ENCODE assay signal across 8 cellular contexts in the genomic region with DNA sequence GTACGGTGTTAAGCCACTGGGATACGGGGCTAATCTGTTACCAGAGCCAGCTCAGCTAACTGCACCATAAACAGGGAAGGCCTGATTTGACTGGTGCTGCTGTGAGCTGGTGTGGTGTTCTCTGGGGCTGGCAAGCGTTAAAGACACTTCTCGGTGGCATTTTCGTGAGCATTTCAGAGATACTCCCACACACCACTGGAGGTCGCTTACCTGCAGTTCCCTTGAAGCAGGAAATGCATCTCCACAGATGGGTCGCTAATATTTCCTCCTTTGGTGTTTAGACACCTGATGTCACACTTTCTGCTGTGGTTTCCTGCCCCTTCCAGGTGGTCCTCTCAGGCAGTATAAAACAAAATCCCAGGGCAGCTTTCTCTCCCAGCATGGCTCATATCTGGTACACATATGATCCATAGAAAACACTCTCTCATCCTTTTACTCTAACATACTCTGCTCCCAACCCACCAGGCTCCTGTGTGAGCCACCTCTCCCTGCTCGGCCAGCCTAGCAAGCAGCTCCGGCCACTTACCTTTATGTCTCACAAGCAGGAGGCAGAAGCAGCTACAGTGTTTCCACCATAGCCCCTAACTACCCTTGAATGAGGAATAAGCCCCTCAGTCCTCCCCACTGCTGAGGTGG.
A peak's percentile ranks its signal among the peaks of the same experiment; 100 is the strongest.
DNase-seq lines count a peak whose midpoint lies in the region; ATAC-seq and TF ChIP-seq lines count a peak whose summit lies in the region.
"Had no signal": no experiment of that assay in that cellular context is flagged by ENCODE, and none has a peak within 500 bp of the region (broad histone marks: within the 10 kb centered on the region; RNA-seq: fewer than 3 reads in every experiment).

No MANE protein-coding gene starts in this region.

- ATAC-seq in GM18511 (IDR thresholded peaks at IDR 0.05; ENCODE audit: unreplicated experiment) (peak; percentile 100), GM21576 (IDR thresholded peaks at IDR 0.05; ENCODE audit: unreplicated experiment) (peak; percentile 99), esophagus mucosa (peak; percentile 23)
- ATAC-seq in CD4-positive, alpha-beta T cell (ENCODE audit: poor library complexity), result no peak
- ATAC-seq: T-cell had no signal

- POLR2A ChIA-PET in CD4-positive, alpha-beta T cell (lab: Charles Lee), result no interaction called here

- intact Hi-C loops in CD4-positive, alpha-beta T cell (cut with DNase I, micrococcal nuclease), result no loop called here

- no peaks in the 10 kb centered on the region for H3K36me3 Mint-ChIP-seq in mesothelial cell of epicardium
- H3K36me3 Mint-ChIP-seq in CD4-positive, alpha-beta T cell (ENCODE audit: low read depth), result no peaks in the 10 kb centered on the region
- H3K36me3 Mint-ChIP-seq: T-cell had no signal

- no peak overlapping the region for H3K27ac Mint-ChIP-seq in mesothelial cell of epicardium
- no peak overlapping the region for H3K27ac Mint-ChIP-seq in CD4-positive, alpha-beta T cell
- H3K27ac Mint-ChIP-seq: T-cell had no signal

- no peak overlapping the region for H3K27ac ChIP-seq in CD4-positive, alpha-beta T cell (ENCODE audit: low read depth, low read length)

- H3K27me3 Mint-ChIP-seq in mesothelial cell of epicardium (ENCODE audit: low read depth), result peaks cover 31% of the 10 kb centered on the region
- H3K27me3 Mint-ChIP-seq in CD4-positive, alpha-beta T cell, result peaks cover 16% of the 10 kb centered on the region

- CTCF ChIA-PET in CD4-positive, alpha-beta T cell (lab: Charles Lee), result no interaction called here

- no peak for TF ChIP-seq CTCF in mesothelial cell of epicardium (IDR thresholded peaks at IDR 0.05; ENCODE audit: unreplicated experiment)
- TF ChIP-seq CTCF in CD4-positive, alpha-beta T cell (IDR thresholded peaks at IDR 0.05), result no peak

- H3K4me1 Mint-ChIP-seq in mesothelial cell of epicardium, result no peaks in the 10 kb centered on the region
- H3K4me1 Mint-ChIP-seq in CD4-positive, alpha-beta T cell (ENCODE audit: low read depth), result no peaks in the 10 kb centered on the region

- H3K4me3 Mint-ChIP-seq in mesothelial cell of epicardium, result no peak overlapping the region
- H3K4me3 Mint-ChIP-seq in CD4-positive, alpha-beta T cell, result no peak overlapping the region
- H3K4me3 Mint-ChIP-seq: T-cell had no signal

- DNase-seq in HT-29 (ENCODE audit: low spot score) (peak; percentile 58), NOMO-1 (lab: John Stamatoyannopoulos, UW; ENCODE audit: unreplicated experiment in 2 of 2) (no peak), mesothelial cell of epicardium (ENCODE audit: low spot score in 2 of 2, unreplicated experiment in 2 of 2) (no peak)
- DNase-seq in CD4-positive, alpha-beta T cell, result no peak

- no peaks in the 10 kb centered on the region for H3K27me3 ChIP-seq in CD4-positive, alpha-beta T cell (ENCODE audit: control insufficient read depth, insufficient read depth, low read length)

- no peaks in the 10 kb centered on the region for H3K9me3 ChIP-seq in CD4-positive, alpha-beta T cell (ENCODE audit: control insufficient read depth, low read length)

- H3K9me3 Mint-ChIP-seq in mesothelial cell of epicardium, result no peaks in the 10 kb centered on the region
- peaks cover 4% of the 10 kb centered on the region for H3K9me3 Mint-ChIP-seq in CD4-positive, alpha-beta T cell
